ENCODE assay signal across 29 cellular contexts in the genomic region with DNA sequence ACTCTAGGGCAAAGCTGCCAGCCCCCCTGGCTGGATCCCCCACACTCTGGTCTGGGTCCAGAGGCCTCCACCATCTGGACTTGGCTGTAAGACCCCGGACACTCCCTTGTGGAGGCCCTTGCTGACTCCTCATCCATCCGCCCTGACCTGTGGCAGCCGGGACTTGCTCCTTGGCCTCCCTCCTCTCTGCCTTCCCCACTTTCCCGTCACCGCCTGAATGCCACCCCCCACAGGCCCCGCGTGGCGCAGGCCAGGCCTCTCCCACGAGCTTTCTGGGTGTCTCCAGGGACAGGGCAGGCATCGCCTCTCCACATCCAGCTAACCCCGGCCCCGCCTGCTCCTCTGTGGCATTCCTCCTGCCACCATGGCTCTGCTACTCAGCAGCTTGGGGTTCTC. TPM values are rescaled to one million over a fixed set of nuclear protein-coding genes. Genes with fewer than 3 reads are reported as not detected.
A peak's percentile ranks its signal among the peaks of the same experiment; 100 is the strongest.
DNase-seq lines count a peak whose midpoint lies in the region; ATAC-seq and TF ChIP-seq lines count a peak whose summit lies in the region.
"Had no signal": no experiment of that assay in that cellular context is flagged by ENCODE, and none has a peak within 500 bp of the region (broad histone marks: within the 10 kb centered on the region; RNA-seq: fewer than 3 reads in every experiment).

No MANE protein-coding gene starts in this region.

- no TSS peak for BruUV-seq in Panc1 (replicated peaks; lab: Mats Ljungman, UMichigan)

- peaks cover 0 to 91% (median 67%) of the 10 kb centered on the region in 11 experiments; a peak in 17 of 22 replicates for H4K20me1 ChIP-seq in BLaER1 treated with 17β-estradiol and CSF1 and Interleukin-3, amounts not matched to agents 10 nM and 100 nM

- TF ChIP-seq CTCF in Panc1 (IDR thresholded peaks at IDR 0.05) (no peak), WERI-Rb-1 (IDR thresholded peaks at IDR 0.05; ENCODE audit: low read depth, low read length) (no peak), brain microvascular endothelial cell (IDR thresholded peaks at IDR 0.05; ENCODE audit: low read depth, low read length, missing control alignments) (no peak)

- CTCF ChIA-PET in Panc1 (lab: Charles Lee): interaction anchor here (1.1 kb wide), 1 partner anchor 64 kb away, joined by 5 read pairs; no protein-coding TSS in a partner anchor

- peaks cover 0 to 42% (median 13%) of the 10 kb centered on the region in 11 experiments; a peak in 11 of 22 replicates for H3K36me3 ChIP-seq in BLaER1 treated with 17β-estradiol and CSF1 and Interleukin-3, amounts not matched to agents 10 nM and 100 nM
- H3K36me3 ChIP-seq in Panc1 (ENCODE audit: control insufficient read depth, insufficient read depth, low read length): no peaks in the 10 kb centered on the region
- peaks cover 5 to 13% (median 9%) of the 10 kb centered on the region in 3 donors for H3K36me3 ChIP-seq in skeletal muscle tissue (ENCODE audit: control insufficient read depth in 3 of 3, insufficient read depth in 3 of 3, low read length in 3 of 3)
- peaks cover 48% of the 10 kb centered on the region for H3K36me3 ChIP-seq in WERI-Rb-1
- H3K36me3 ChIP-seq in brain microvascular endothelial cell (replicated peaks): no peaks in the 10 kb centered on the region
- H3K36me3 ChIP-seq: thyroid gland had no signal

- H3K4me2 ChIP-seq in BLaER1 treated with 17β-estradiol and CSF1 and Interleukin-3, amounts not matched to agents 10 nM and 100 nM: peak overlapping the region in 7 of 11 experiments; percentile 5 to 84 (median 35); a peak in 9 of 22 replicates

- in situ Hi-C loops in Panc1 (cut with HindIII; ENCODE audit: low pct_unique_long_range_greater_than_20kb, low sequenced_read_pairs): no loop called here
- in situ Hi-C loops in brain microvascular endothelial cell (cut with HindIII; ENCODE audit: low pct_ligation_motif_present, low sequenced_read_pairs): no loop called here

- ATAC-seq in Panc1 (0 out of 2 replicates have a peak, but pooled peaks have one; percentile 34), HG02981 (IDR thresholded peaks at IDR 0.05; ENCODE audit: unreplicated experiment) (no peak)
- ATAC-seq: activated CD8-positive, alpha-beta T cell treated with anti-CD3 and anti-CD28 coated beads, Interleukin-2, amount 10 ng/mL, durations not matched to agents 7 days and 5 days; activated T-helper 17 cell treated with anti-CD3 and anti-CD28 coated beads, Interleukin-2, amount 50 U/mL, for 72 hours; stimulated activated naive CD8-positive, alpha-beta T cell treated with anti-CD3 and anti-CD28 coated beads, Interleukin-15, amount 100 ng/mL, for 72 hours had no signal

- DNase-seq in Panc1 (ENCODE audit: low read depth, low spot score): no peak
- DNase-seq in hepatic stellate cell (ENCODE audit: low spot score): peak; percentile 66
- DNase-seq in WERI-Rb-1: no peak
- no peak for DNase-seq in brain microvascular endothelial cell
- DNase-seq: activated CD4-positive, alpha-beta T cell treated with anti-CD3 and anti-CD28 coated beads for 4 hours; activated CD8-positive, alpha-beta T cell treated with anti-CD3 and anti-CD28 coated beads, Interleukin-2, amount 10 ng/mL, durations not matched to agents 7 days and 5 days; activated naive CD4-positive, alpha-beta T cell treated with anti-CD3 and anti-CD28 coated beads, Interleukin-2, amount 50 U/mL, for 16 hours; Caco-2; DMS53; effector CD4-positive, alpha-beta T cell; Karpas-422; NCI-H1417 treated with DMSO at 0.1 percent for 48 hours; NCI-H2081; NCI-H226; NCI-H526 treated with DMSO at 0.1 percent for 48 hours; NK-92 treated with Interleukin-12 subunit alpha and Interleukin-12 subunit beta, amount 100 ng/mL, for 24 hours; PC-3; retina; SHP77 treated with DMSO at 0.1 percent for 48 hours; stimulated activated CD4-positive, alpha-beta T cell treated with anti-CD3 and anti-CD28 coated beads, Interleukin-2, amount 100 ng/mL, for 24 hours; stimulated activated naive CD8-positive, alpha-beta T cell treated with anti-CD3 and anti-CD28 coated beads, Interleukin-15, amount 100 ng/mL, for 72 hours; T-helper 9 cell; thyroid gland had no signal

- H3K9ac ChIP-seq in BLaER1 treated with 17β-estradiol and CSF1 and Interleukin-3, amounts not matched to agents 10 nM and 100 nM: peak overlapping the region in 1 of 11 experiments; percentile 52; a peak in 2 of 22 replicates
- no peak overlapping the region for H3K9ac ChIP-seq in skeletal muscle tissue (ENCODE audit: low read depth in 1 of 3, low read length in 3 of 3)

- peaks cover 0 to 14% (median 0%) of the 10 kb centered on the region in 11 experiments; a peak in 1 of 22 replicates for H3K27me3 ChIP-seq in BLaER1 treated with 17β-estradiol and CSF1 and Interleukin-3, amounts not matched to agents 10 nM and 100 nM
- H3K27me3 ChIP-seq in Panc1 (ENCODE audit: control insufficient read depth, insufficient read depth, low read length) (no peaks in the 10 kb centered on the region), skeletal muscle tissue (ENCODE audit: control insufficient read depth in 3 of 3, insufficient read depth in 3 of 3, low read length in 3 of 3) (no peaks in the 10 kb centered on the region), WERI-Rb-1 (ENCODE audit: insufficient read depth, low read depth, severe bottlenecking) (no peaks in the 10 kb centered on the region), brain microvascular endothelial cell (replicated peaks) (peaks cover 2% of the 10 kb centered on the region)
- H3K27me3 ChIP-seq: thyroid gland had no signal

- POLR2A ChIA-PET in Panc1 (lab: Charles Lee): no interaction called here

- intact Hi-C loops in Panc1 (cut with micrococcal nuclease; ENCODE audit: unreplicated experiment): no loop called here

- H3K9me3 ChIP-seq in BLaER1 treated with 17β-estradiol and CSF1 and Interleukin-3, amounts not matched to agents 10 nM and 100 nM (replicated peaks in 1 of 11): no peaks in the 10 kb centered on the region
- H3K9me3 ChIP-seq in Panc1 (ENCODE audit: control insufficient read depth, insufficient read depth, low read depth, low read length) (no peaks in the 10 kb centered on the region), skeletal muscle tissue (ENCODE audit: control insufficient read depth in 3 of 3, low read length in 3 of 3) (no peaks in the 10 kb centered on the region), WERI-Rb-1 (ENCODE audit: severe bottlenecking) (no peaks in the 10 kb centered on the region)
- H3K9me3 ChIP-seq: Caco-2, thyroid gland had no signal

- peaks cover 6 to 90% (median 58%) of the 10 kb centered on the region in 10 experiments; a peak in 17 of 20 replicates for H3K4me1 ChIP-seq in BLaER1 treated with 17β-estradiol and CSF1 and Interleukin-3, amounts not matched to agents 10 nM and 100 nM
- H3K4me1 ChIP-seq in Panc1 (ENCODE audit: control insufficient read depth, insufficient read depth, low read length): no peaks in the 10 kb centered on the region
- H3K4me1 ChIP-seq in skeletal muscle tissue (ENCODE audit: control insufficient read depth in 3 of 3, insufficient read depth in 3 of 3, low read length in 3 of 3): peaks cover 24 to 43% (median 34%) of the 10 kb centered on the region in 3 donors
- H3K4me1 ChIP-seq: Caco-2, thyroid gland had no signal

- no peak overlapping the region for H3K4me3 ChIP-seq in BLaER1 treated with 17β-estradiol and CSF1 and Interleukin-3, amounts not matched to agents 10 nM and 100 nM
- H3K4me3 ChIP-seq in Panc1 (ENCODE audit: low read depth in 2 of 2, low read length in 2 of 2) (no peak overlapping the region), skeletal muscle tissue (ENCODE audit: low read length in 3 of 3) (no peak overlapping the region), WERI-Rb-1 (ENCODE audit: low read depth, low read length) (no peak overlapping the region), brain microvascular endothelial cell (ENCODE audit: low read depth, low read length) (no peak overlapping the region)
- H3K4me3 ChIP-seq: thyroid gland had no signal

- peak overlapping the region in 1 of 11 experiments; percentile 28; a peak in 1 of 22 replicates for H3K27ac ChIP-seq in BLaER1 treated with 17β-estradiol and CSF1 and Interleukin-3, amounts not matched to agents 10 nM and 100 nM
- H3K27ac ChIP-seq in Panc1 (ENCODE audit: low read length) (no peak overlapping the region), skeletal muscle tissue (ENCODE audit: low read depth, low read length) (peak overlapping the region; percentile 99), WERI-Rb-1 (no peak overlapping the region), brain microvascular endothelial cell (no peak overlapping the region)
- H3K27ac ChIP-seq: VCaP had no signal

RNA-seq across cellular contexts. Expression of a gene that starts 14.1 kb away (rescaled TPM):
- total RNA-seq in Panc1 (2021; ENCODE audit: unreplicated experiment) (43.7 TPM), skeletal muscle tissue (33.9 TPM)
- polyA plus RNA-seq in Panc1 (2012; ENCODE audit: insufficient read length): 62.1 TPM
- polyA plus RNA-seq: CD14-positive monocyte had no signal

RNA-seq across cellular contexts. Expression of a gene that starts 26.6 kb away (rescaled TPM):
- total RNA-seq in Panc1 (2021; ENCODE audit: unreplicated experiment) (75.3 TPM), skeletal muscle tissue (17.2 TPM)
- 86.7 TPM for polyA plus RNA-seq in Panc1 (2012; ENCODE audit: insufficient read length)
